In the genomic region with DNA sequence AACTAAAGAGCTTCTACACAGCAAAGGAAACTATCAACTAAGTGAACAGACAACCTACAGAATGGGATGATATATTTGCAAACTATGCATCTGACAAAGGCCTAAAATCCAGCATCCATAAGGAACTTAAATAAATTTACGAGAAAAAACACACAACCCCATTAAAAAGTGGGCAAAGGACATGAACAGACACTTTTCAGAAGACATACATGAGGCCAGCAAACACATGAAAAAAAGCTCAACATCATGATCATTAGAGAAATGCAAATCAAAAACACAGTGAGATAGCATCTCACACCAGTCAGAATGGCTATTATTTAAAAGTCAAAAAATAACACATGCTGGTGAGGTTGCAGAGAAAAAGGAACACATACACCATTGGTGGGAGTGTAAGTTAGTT, we compare ENCODE assay signal across 8 cellular contexts.
"Had no signal": no experiment of that assay in that cellular context is flagged by ENCODE, and none has a peak within 500 bp of the region (broad histone marks: within the 10 kb centered on the region; RNA-seq: fewer than 3 reads in every experiment).

No MANE protein-coding gene starts in this region.

- H3K27ac ChIP-seq: HL-60, KMS-11 had no signal

- H3K36me3 Mint-ChIP-seq: IgD-negative memory B cell had no signal

- FAIRE-seq: HTR-8/SVneo, K562 had no signal

- ATAC-seq: K562 had no signal

- H3K27ac Mint-ChIP-seq: IgD-negative memory B cell had no signal

- H3K9ac ChIP-seq: KMS-11 had no signal

- H3K4me2 ChIP-seq: KMS-11 had no signal

- H3K4me3 Mint-ChIP-seq: IgD-negative memory B cell had no signal

- H3K4me1 Mint-ChIP-seq: IgD-negative memory B cell had no signal

- H3K4me3 ChIP-seq: K562 had no signal

- H3K9me3 Mint-ChIP-seq: IgD-negative memory B cell had no signal

- H3K27me3 Mint-ChIP-seq: IgD-negative memory B cell had no signal

- DNase-seq: IMR-90, KBM-7, KG1 had no signal
